Comparison of ENCODE assay signal across 25 cellular contexts in the genomic region with DNA sequence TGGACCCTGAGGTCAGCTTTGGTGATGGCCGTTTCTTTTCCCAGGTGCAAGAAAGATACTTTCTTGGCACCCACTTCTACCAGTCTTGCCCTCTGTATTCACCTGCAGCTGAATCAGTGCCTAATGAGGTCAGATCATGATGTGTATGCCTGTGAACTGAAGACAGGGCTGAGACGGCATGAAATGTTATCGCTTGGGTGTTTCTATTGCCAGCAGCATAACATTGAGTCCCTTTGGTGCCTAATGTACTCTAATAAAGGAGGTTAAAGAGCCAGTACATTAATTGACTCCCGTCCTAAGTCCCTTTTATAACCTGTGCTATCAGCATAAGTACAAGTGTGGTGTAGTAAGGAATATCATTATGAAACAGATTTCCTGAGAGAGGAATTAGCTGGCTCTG.
"Had no signal": no experiment of that assay in that cellular context is flagged by ENCODE, and none has a peak within 500 bp of the region (broad histone marks: within the 10 kb centered on the region; RNA-seq: fewer than 3 reads in every experiment).

No MANE protein-coding gene starts in this region.

- H3K27ac Mint-ChIP-seq: activated B cell treated with CpG ODN at 0.5 μM for 24 hours; activated CD4-positive, alpha-beta memory T cell treated with anti-CD3 and anti-CD28 coated beads, Interleukin-2, amount 10 ng/mL, durations not matched to agents 7 days and 5 days; activated CD4-positive, alpha-beta T cell treated with anti-CD3 and anti-CD28 coated beads, Interleukin-2, amount 10 ng/mL, durations not matched to agents 7 days and 5 days; activated naive CD4-positive, alpha-beta T cell treated with anti-CD3 and anti-CD28 coated beads, Interleukin-2, amount 10 ng/mL, durations not matched to agents 7 days and 5 days; activated T-cell treated with anti-CD3 and anti-CD28 coated beads, Interleukin-2, amount 50 U/mL, for 72 hours; activated T-helper 2 cell treated with anti-CD3 and anti-CD28 coated beads, Interferon-gamma antibody, Interleukin-2, Interleukin-4, amounts not matched to agents 10 μg/mL and 5 μg/mL and 100 μg/mL, durations not matched to agents 14 hours and 24 hours and 36 hours; T-cell had no signal

- H3K9me3 Mint-ChIP-seq: activated B cell treated with CpG ODN at 0.5 μM for 24 hours; activated CD4-positive, alpha-beta memory T cell treated with anti-CD3 and anti-CD28 coated beads, Interleukin-2, amount 10 ng/mL, durations not matched to agents 7 days and 5 days; activated CD4-positive, alpha-beta T cell treated with anti-CD3 and anti-CD28 coated beads, Interleukin-2, amount 10 ng/mL, durations not matched to agents 7 days and 5 days; activated naive CD4-positive, alpha-beta T cell treated with anti-CD3 and anti-CD28 coated beads, Interleukin-2, amount 10 ng/mL, durations not matched to agents 7 days and 5 days; activated T-cell treated with anti-CD3 and anti-CD28 coated beads, Interleukin-2, amount 50 U/mL, for 72 hours had no signal

- H3K9me3 ChIP-seq: ascending aorta, body of pancreas had no signal

- H3K36me3 ChIP-seq: ascending aorta had no signal

- DNase-seq: activated B cell treated with CpG ODN at 0.5 μM for 24 hours; activated CD4-positive, alpha-beta memory T cell treated with anti-CD3 and anti-CD28 coated beads, Interleukin-2, amount 10 ng/mL, durations not matched to agents 7 days and 5 days; activated CD4-positive, alpha-beta T cell treated with anti-CD3 and anti-CD28 coated beads for 1 hour; activated CD4-positive, alpha-beta T cell treated with anti-CD3 and anti-CD28 coated beads, Interleukin-2, amount 10 ng/mL, durations not matched to agents 7 days and 5 days; activated gamma-delta T cell treated with Interleukin-2 at 50 U/mL for 16 hours; activated naive CD4-positive, alpha-beta T cell treated with anti-CD3 and anti-CD28 coated beads, Interleukin-2, amount 10 ng/mL, durations not matched to agents 7 days and 5 days; activated T-cell treated with anti-CD3 and anti-CD28 coated beads for 4 hours; activated T-cell treated with anti-CD3 and anti-CD28 coated beads, Interleukin-2, amount 50 U/mL, for 72 hours; body of pancreas; central memory CD4-positive, alpha-beta T cell; Kasumi-1; NCI-H1048; NCI-H1436; NCI-H187 treated with DMSO at 0.1 percent for 48 hours; NCI-H2107; NCI-H2171 treated with DMSO at 0.1 percent for 48 hours; NCI-H226; NCI-H526; SIG-M5; T-cell; T-helper 2 cell; T1000 had no signal

- H3K4me1 Mint-ChIP-seq: activated CD4-positive, alpha-beta memory T cell treated with anti-CD3 and anti-CD28 coated beads, Interleukin-2, amount 10 ng/mL, durations not matched to agents 7 days and 5 days; activated CD4-positive, alpha-beta T cell treated with anti-CD3 and anti-CD28 coated beads, Interleukin-2, amount 10 ng/mL, durations not matched to agents 7 days and 5 days; activated naive CD4-positive, alpha-beta T cell treated with anti-CD3 and anti-CD28 coated beads, Interleukin-2, amount 10 ng/mL, durations not matched to agents 7 days and 5 days; T-cell had no signal

- H3K27ac ChIP-seq: ascending aorta, body of pancreas had no signal

- H3K4me3 Mint-ChIP-seq: activated B cell treated with CpG ODN at 0.5 μM for 24 hours; activated CD4-positive, alpha-beta memory T cell treated with anti-CD3 and anti-CD28 coated beads, Interleukin-2, amount 10 ng/mL, durations not matched to agents 7 days and 5 days; activated CD4-positive, alpha-beta T cell treated with anti-CD3 and anti-CD28 coated beads, Interleukin-2, amount 10 ng/mL, durations not matched to agents 7 days and 5 days; activated naive CD4-positive, alpha-beta T cell treated with anti-CD3 and anti-CD28 coated beads, Interleukin-2, amount 10 ng/mL, durations not matched to agents 7 days and 5 days; activated T-cell treated with anti-CD3 and anti-CD28 coated beads, Interleukin-2, amount 50 U/mL, for 72 hours; T-cell had no signal

- ATAC-seq: activated T-cell treated with anti-CD3 and anti-CD28 coated beads, Interleukin-2, amount 50 U/mL, for 72 hours; body of pancreas; K562; T-cell had no signal

- H3K36me3 Mint-ChIP-seq: activated naive CD4-positive, alpha-beta T cell treated with anti-CD3 and anti-CD28 coated beads, Interleukin-2, amount 10 ng/mL, durations not matched to agents 7 days and 5 days; T-cell had no signal
